In the genomic region with DNA sequence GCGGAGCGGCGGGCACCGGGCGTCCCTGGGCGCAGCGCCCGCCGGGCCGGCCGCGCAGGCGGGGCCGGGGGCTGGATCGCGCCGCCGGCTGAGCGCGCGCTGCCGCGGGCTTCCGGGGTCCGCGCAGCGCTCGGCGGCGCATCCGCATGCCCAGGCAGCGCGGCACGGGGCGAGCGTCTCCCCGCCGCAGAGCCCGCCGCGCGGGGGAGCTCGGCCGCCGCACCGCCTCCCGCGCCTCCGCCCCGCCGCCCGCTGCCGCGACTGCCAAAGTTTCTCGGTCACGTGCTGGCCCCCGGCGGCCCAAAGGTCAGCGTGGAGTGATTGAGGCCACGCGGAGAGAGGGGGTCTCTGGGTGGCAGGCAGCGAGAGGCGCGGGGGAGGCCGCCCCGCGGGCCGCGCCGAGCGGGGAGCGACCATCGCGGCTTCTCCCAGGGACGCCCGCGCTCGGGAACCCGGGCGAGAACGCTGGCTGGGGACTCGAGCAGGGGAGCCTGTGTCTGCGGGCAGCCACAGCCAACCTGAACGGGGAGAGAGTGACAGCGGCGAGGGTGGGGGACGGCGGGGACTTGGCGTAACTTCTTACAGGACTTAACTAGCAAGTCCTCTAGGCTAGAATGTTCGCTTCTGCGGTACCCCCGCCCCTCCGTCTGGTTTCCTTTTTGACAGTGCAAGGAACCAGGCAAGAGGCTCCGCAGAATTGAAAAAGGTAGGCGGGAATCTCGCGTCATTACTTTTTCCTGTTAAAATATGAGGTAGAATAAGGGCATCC, we compare ENCODE assay signal across 1 cellular context.
TF ChIP-seq lines count a peak whose summit lies in the region.

A gene with protein sequence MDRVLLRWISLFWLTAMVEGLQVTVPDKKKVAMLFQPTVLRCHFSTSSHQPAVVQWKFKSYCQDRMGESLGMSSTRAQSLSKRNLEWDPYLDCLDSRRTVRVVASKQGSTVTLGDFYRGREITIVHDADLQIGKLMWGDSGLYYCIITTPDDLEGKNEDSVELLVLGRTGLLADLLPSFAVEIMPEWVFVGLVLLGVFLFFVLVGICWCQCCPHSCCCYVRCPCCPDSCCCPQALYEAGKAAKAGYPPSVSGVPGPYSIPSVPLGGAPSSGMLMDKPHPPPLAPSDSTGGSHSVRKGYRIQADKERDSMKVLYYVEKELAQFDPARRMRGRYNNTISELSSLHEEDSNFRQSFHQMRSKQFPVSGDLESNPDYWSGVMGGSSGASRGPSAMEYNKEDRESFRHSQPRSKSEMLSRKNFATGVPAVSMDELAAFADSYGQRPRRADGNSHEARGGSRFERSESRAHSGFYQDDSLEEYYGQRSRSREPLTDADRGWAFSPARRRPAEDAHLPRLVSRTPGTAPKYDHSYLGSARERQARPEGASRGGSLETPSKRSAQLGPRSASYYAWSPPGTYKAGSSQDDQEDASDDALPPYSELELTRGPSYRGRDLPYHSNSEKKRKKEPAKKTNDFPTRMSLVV (minus strand): TSS at position 180 of the 769 bp plus-strand sequence. CDS start 272 bp downstream, outside the sequence.

TF ChIP-seq in K562, 482 proteins besides CTCF, POLR2A, EP300 and RAD21 (continued from another document and continues in another):
- TF ChIP-seq GMEB1 (CRISPR knock-in tag; IDR thresholded peaks at IDR 0.05) (no peak), ZNF318 (IDR thresholded peaks at IDR 0.05; ENCODE audit: borderline replicate concordance in 1 of 2, low read depth in 1 of 2) (no peak), FOXA3 (CRISPR knock-in tag; conservative IDR thresholded peaks at IDR 0.05 in 1 of 2, IDR thresholded peaks at IDR 0.05 in 1 of 2) (no peak), ZNF518B (CRISPR knock-in tag; IDR thresholded peaks at IDR 0.05) (no peak), GABPB1 (CRISPR knock-in tag; IDR thresholded peaks at IDR 0.05) (no peak), KLF10 (CRISPR knock-in tag; IDR thresholded peaks at IDR 0.05) (no peak), PHF21A (IDR thresholded peaks at IDR 0.05; ENCODE audit: borderline replicate concordance, low read depth) (no peak), SETDB1 (IDR thresholded peaks at IDR 0.05; ENCODE audit: low read length) (no peak), GTF2E2 (tag; IDR thresholded peaks at IDR 0.05) (no peak), ZNF197 (CRISPR knock-in tag; IDR thresholded peaks at IDR 0.05; ENCODE audit: low read depth) (no peak), SMARCA4 (IDR thresholded peaks at IDR 0.05) (no peak), BRF1 (IDR thresholded peaks at IDR 0.05; ENCODE audit: borderline replicate concordance, extremely low read depth, insufficient read length) (no peak), NCOA6 (IDR thresholded peaks at IDR 0.05) (peak; percentile 40; the same call in 1 of the 2 replicates), HBP1 (CRISPR knock-in tag; IDR thresholded peaks at IDR 0.05) (no peak), SRSF7 (optimal IDR thresholded peaks at IDR 0.05; ENCODE audit: low read depth, low read length) (no peak)
- TF ChIP-seq, protein P1, sequence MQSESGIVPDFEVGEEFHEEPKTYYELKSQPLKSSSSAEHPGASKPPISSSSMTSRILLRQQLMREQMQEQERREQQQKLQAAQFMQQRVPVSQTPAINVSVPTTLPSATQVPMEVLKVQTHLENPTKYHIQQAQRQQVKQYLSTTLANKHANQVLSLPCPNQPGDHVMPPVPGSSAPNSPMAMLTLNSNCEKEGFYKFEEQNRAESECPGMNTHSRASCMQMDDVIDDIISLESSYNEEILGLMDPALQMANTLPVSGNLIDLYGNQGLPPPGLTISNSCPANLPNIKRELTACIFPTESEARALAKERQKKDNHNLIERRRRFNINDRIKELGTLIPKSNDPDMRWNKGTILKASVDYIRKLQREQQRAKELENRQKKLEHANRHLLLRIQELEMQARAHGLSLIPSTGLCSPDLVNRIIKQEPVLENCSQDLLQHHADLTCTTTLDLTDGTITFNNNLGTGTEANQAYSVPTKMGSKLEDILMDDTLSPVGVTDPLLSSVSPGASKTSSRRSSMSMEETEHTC (IDR thresholded peaks at IDR 0.05), result no peak
- TF ChIP-seq, protein P2, sequence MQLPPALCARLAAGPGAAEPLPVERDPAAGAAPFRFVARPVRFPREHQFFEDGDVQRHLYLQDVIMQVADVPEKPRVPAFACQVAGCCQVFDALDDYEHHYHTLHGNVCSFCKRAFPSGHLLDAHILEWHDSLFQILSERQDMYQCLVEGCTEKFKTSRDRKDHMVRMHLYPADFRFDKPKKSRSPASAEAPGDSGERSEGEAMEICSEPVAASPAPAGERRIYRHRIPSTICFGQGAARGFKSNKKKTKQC (CRISPR knock-in tag; IDR thresholded peaks at IDR 0.05), result no peak
- TF ChIP-seq, protein P3, sequence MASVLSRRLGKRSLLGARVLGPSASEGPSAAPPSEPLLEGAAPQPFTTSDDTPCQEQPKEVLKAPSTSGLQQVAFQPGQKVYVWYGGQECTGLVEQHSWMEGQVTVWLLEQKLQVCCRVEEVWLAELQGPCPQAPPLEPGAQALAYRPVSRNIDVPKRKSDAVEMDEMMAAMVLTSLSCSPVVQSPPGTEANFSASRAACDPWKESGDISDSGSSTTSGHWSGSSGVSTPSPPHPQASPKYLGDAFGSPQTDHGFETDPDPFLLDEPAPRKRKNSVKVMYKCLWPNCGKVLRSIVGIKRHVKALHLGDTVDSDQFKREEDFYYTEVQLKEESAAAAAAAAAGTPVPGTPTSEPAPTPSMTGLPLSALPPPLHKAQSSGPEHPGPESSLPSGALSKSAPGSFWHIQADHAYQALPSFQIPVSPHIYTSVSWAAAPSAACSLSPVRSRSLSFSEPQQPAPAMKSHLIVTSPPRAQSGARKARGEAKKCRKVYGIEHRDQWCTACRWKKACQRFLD (CRISPR knock-in tag; IDR thresholded peaks at IDR 0.05), result no peak
